Comparison of ENCODE assay signal across 9 cellular contexts in genomic region chr7:86926732-86927131, GRCh38.
A peak's percentile ranks its signal among the peaks of the same experiment; 100 is the strongest.
DNase-seq lines count a peak whose midpoint lies in the region; ATAC-seq and TF ChIP-seq lines count a peak whose summit lies in the region.
"Had no signal": no experiment of that assay in that cellular context is flagged by ENCODE, and none has a peak within 500 bp of the region (broad histone marks: within the 10 kb centered on the region; RNA-seq: fewer than 3 reads in every experiment).

No MANE protein-coding gene starts in this region.

- H4K8ac ChIP-seq in H9 (replicated peaks; ENCODE audit: insufficient read length, low read depth, low read length): no peak overlapping the region

- no peak overlapping the region for H3K4me3 ChIP-seq in fibroblast of mammary gland (ENCODE audit: control insufficient read depth, low read depth, low read length)

- H3K27ac Mint-ChIP-seq in stimulated activated naive CD8-positive, alpha-beta T cell treated with anti-CD3 and anti-CD28 coated beads, Interleukin-15, amount 100 ng/mL, for 72 hours: no peak overlapping the region
- H3K27ac Mint-ChIP-seq in H9: no peak overlapping the region
- no peak overlapping the region for H3K27ac Mint-ChIP-seq in T-helper 17 cell
- no peak overlapping the region for H3K27ac Mint-ChIP-seq in stimulated activated effector memory CD8-positive, alpha-beta T cell treated with anti-CD3 and anti-CD28 coated beads, Interleukin-12 subunit alpha, Interleukin-12 subunit beta, amount 100 ng/mL, for 72 hours

- no peaks in the 10 kb centered on the region for H3K4me1 ChIP-seq in H9 (ENCODE audit: insufficient read depth, low read length)

- H3K9me3 ChIP-seq in H9 (ENCODE audit: control insufficient read depth, low read depth, low read length) (no peaks in the 10 kb centered on the region), T-helper 17 cell (ENCODE audit: control insufficient read depth, low read length, poor library complexity, severe bottlenecking) (no peaks in the 10 kb centered on the region)

- no peaks in the 10 kb centered on the region for H3K9me3 Mint-ChIP-seq in stimulated activated naive CD8-positive, alpha-beta T cell treated with anti-CD3 and anti-CD28 coated beads, Interleukin-15, amount 100 ng/mL, for 72 hours
- no peaks in the 10 kb centered on the region for H3K9me3 Mint-ChIP-seq in H9
- H3K9me3 Mint-ChIP-seq in stimulated activated effector memory CD8-positive, alpha-beta T cell treated with anti-CD3 and anti-CD28 coated beads, Interleukin-12 subunit alpha, Interleukin-12 subunit beta, amount 100 ng/mL, for 72 hours: no peaks in the 10 kb centered on the region

- no peaks in the 10 kb centered on the region for H3K27me3 ChIP-seq in H9 (ENCODE audit: insufficient read depth, low read length)

- ATAC-seq in stimulated activated naive CD8-positive, alpha-beta T cell treated with anti-CD3 and anti-CD28 coated beads, Interleukin-15, Interleukin-2, amounts not matched to agents 100 U/mL and 50 U/mL, for 24 hours: no peak
- ATAC-seq in stimulated activated naive CD8-positive, alpha-beta T cell treated with anti-CD3 and anti-CD28 coated beads, Interleukin-15, amount 100 ng/mL, for 72 hours: no peak
- peak; percentile 87 for ATAC-seq in T-helper 17 cell
- ATAC-seq in stimulated activated effector memory CD8-positive, alpha-beta T cell treated with anti-CD3 and anti-CD28 coated beads, Interleukin-12 subunit alpha, Interleukin-12 subunit beta, amount 100 ng/mL, for 72 hours: no peak

- no peak overlapping the region for H3K4me2 ChIP-seq in H9 (ENCODE audit: insufficient read depth, insufficient read length, low read length)

- no peak overlapping the region for H3K4ac ChIP-seq in H9 (ENCODE audit: low read depth, low read length)

- H3K23ac ChIP-seq in H9 (ENCODE audit: insufficient read length, low read depth, low read length): no peak overlapping the region

- TF ChIP-seq CTCF in H9 (conservative IDR thresholded peaks at IDR 0.05) (peak; percentile 76), fibroblast of mammary gland (conservative IDR thresholded peaks at IDR 0.05; ENCODE audit: control insufficient read depth, insufficient read depth, low read depth, low read length) (peak; percentile 77)

- no peak overlapping the region for H2BK120ac ChIP-seq in H9 (ENCODE audit: low read depth, low read length, poor library complexity, severe bottlenecking)

- peaks cover 7% of the 10 kb centered on the region for H3K4me1 Mint-ChIP-seq in stimulated activated naive CD8-positive, alpha-beta T cell treated with anti-CD3 and anti-CD28 coated beads, Interleukin-15, amount 100 ng/mL, for 72 hours
- H3K4me1 Mint-ChIP-seq in H9 (no peaks in the 10 kb centered on the region), T-helper 17 cell (peaks cover 11% of the 10 kb centered on the region)
- H3K4me1 Mint-ChIP-seq in stimulated activated effector memory CD8-positive, alpha-beta T cell treated with anti-CD3 and anti-CD28 coated beads, Interleukin-12 subunit alpha, Interleukin-12 subunit beta, amount 100 ng/mL, for 72 hours: no peaks in the 10 kb centered on the region

- no peak overlapping the region for H2BK20ac ChIP-seq in H9 (ENCODE audit: low read depth, low read length, poor library complexity, severe bottlenecking)

- no peak overlapping the region for H4K91ac ChIP-seq in H9 (ENCODE audit: insufficient read length, low read depth, low read length)

- H3K36me3 Mint-ChIP-seq in H9 (ENCODE audit: insufficient read depth in 1 of 3, low read depth in 3 of 3): peaks cover 4 to 23% (median 10%) of the 10 kb centered on the region in 3 experiments; a peak in 5 of 7 replicates
- no peaks in the 10 kb centered on the region for H3K36me3 Mint-ChIP-seq in T-helper 17 cell (ENCODE audit: low read depth)
- no peaks in the 10 kb centered on the region for H3K36me3 Mint-ChIP-seq in stimulated activated effector memory CD8-positive, alpha-beta T cell treated with anti-CD3 and anti-CD28 coated beads, Interleukin-12 subunit alpha, Interleukin-12 subunit beta, amount 100 ng/mL, for 72 hours

- no peaks in the 10 kb centered on the region for H3K79me2 ChIP-seq in H9 (ENCODE audit: insufficient read depth, low read length)

- no peak overlapping the region for H2AK5ac ChIP-seq in H9 (ENCODE audit: insufficient read length, low read length)

- H3K56ac ChIP-seq in H9 (ENCODE audit: insufficient read length, low read depth, low read length): no peak overlapping the region

- H4K20me1 ChIP-seq in H9 (ENCODE audit: control insufficient read depth, insufficient read depth, insufficient read length): no peaks in the 10 kb centered on the region

- no peaks in the 10 kb centered on the region for H3K23me2 ChIP-seq in H9 (ENCODE audit: insufficient read length, low read depth, low read length, poor library complexity, severe bottlenecking)

- H3K27ac ChIP-seq in H9 (ENCODE audit: insufficient read length, low read depth, low read length): no peak overlapping the region

- no peak overlapping the region for H2BK12ac ChIP-seq in H9 (ENCODE audit: insufficient read length, low read depth, low read length)

- H2AFZ ChIP-seq in H9 (ENCODE audit: low read length): no peak overlapping the region

- H3K4me3 Mint-ChIP-seq in stimulated activated naive CD8-positive, alpha-beta T cell treated with anti-CD3 and anti-CD28 coated beads, Interleukin-15, amount 100 ng/mL, for 72 hours: no peak overlapping the region
- H3K4me3 Mint-ChIP-seq in H9 (no peak overlapping the region), T-helper 17 cell (no peak overlapping the region)
- H3K4me3 Mint-ChIP-seq in stimulated activated effector memory CD8-positive, alpha-beta T cell treated with anti-CD3 and anti-CD28 coated beads, Interleukin-12 subunit alpha, Interleukin-12 subunit beta, amount 100 ng/mL, for 72 hours: no peak overlapping the region

- H3K18ac ChIP-seq in H9 (ENCODE audit: insufficient read length, low read depth, low read length): no peak overlapping the region

- H2BK15ac ChIP-seq in H9 (ENCODE audit: low read depth, low read length): no peak overlapping the region

- H3T11ph ChIP-seq in H9 (ENCODE audit: low read length): no peak overlapping the region

- no CpG with 5 or more reads among the region's 2 CpGs for WGBS in H9 (ENCODE audit: extremely low coverage, insufficient read length, low lambda C conversion rate)

- H2BK5ac ChIP-seq in H9 (ENCODE audit: insufficient read length, low read length): no peak overlapping the region

- H3K27me3 Mint-ChIP-seq in stimulated activated naive CD8-positive, alpha-beta T cell treated with anti-CD3 and anti-CD28 coated beads, Interleukin-15, amount 100 ng/mL, for 72 hours: peaks cover 12% of the 10 kb centered on the region
- no peaks in the 10 kb centered on the region for H3K27me3 Mint-ChIP-seq in H9 (ENCODE audit: low read depth)
- H3K27me3 Mint-ChIP-seq in T-helper 17 cell: peaks cover 8% of the 10 kb centered on the region

- peak; percentile 17 for DNase-seq in stimulated activated naive CD8-positive, alpha-beta T cell treated with anti-CD3 and anti-CD28 coated beads, Interleukin-15, Interleukin-2, amounts not matched to agents 100 U/mL and 50 U/mL, for 24 hours
- no peak for DNase-seq in stimulated activated naive CD8-positive, alpha-beta T cell treated with anti-CD3 and anti-CD28 coated beads, Interleukin-15, amount 100 ng/mL, for 72 hours
- DNase-seq in H9: no peak
- peak; percentile 61 for DNase-seq in NCI-H146 (lab: John Stamatoyannopoulos, UW)
- DNase-seq in T-helper 17 cell: peak in 1 of 3 donors; percentile 9
- DNase-seq in fibroblast of mammary gland (ENCODE audit: low read depth): peak; percentile 71
- peak; percentile 66 for DNase-seq in putamen (ENCODE audit: low spot score)
- DNase-seq in stimulated activated effector memory CD8-positive, alpha-beta T cell treated with anti-CD3 and anti-CD28 coated beads, Interleukin-12 subunit alpha, Interleukin-12 subunit beta, amount 100 ng/mL, for 72 hours (ENCODE audit: low spot score in 2 of 2): no peak
- DNase-seq: left cardiac atrium had no signal

- no peak overlapping the region for H3K9ac ChIP-seq in H9 (ENCODE audit: extremely low read depth, insufficient read length, low read length)

- H3K79me1 ChIP-seq in H9 (ENCODE audit: insufficient read depth, low read depth, low read length, poor library complexity, severe bottlenecking): no peaks in the 10 kb centered on the region

- H3K14ac ChIP-seq in H9 (ENCODE audit: insufficient read depth, low read length): no peak overlapping the region

- no peak overlapping the region for H4K5ac ChIP-seq in H9 (ENCODE audit: insufficient read length, low read depth, low read length)

Comparison
In these comparisons a context has a peak if more than half of its experiments do, and no peak if none do; other contexts are left out.
1. DNase-seq: peak in stimulated activated naive CD8-positive, alpha-beta T cell treated with anti-CD3 and anti-CD28 coated beads, Interleukin-15, Interleukin-2, amounts not matched to agents 100 U/mL and 50 U/mL, for 24 hours (single experiment), NCI-H146 (single experiment), fibroblast of mammary gland (single experiment) and putamen (single experiment); none in stimulated activated naive CD8-positive, alpha-beta T cell treated with anti-CD3 and anti-CD28 coated beads, Interleukin-15, amount 100 ng/mL, for 72 hours (0 of 2), H9 (single experiment) and stimulated activated effector memory CD8-positive, alpha-beta T cell treated with anti-CD3 and anti-CD28 coated beads, Interleukin-12 subunit alpha, Interleukin-12 subunit beta, amount 100 ng/mL, for 72 hours (0 of 2).